Comparison of ENCODE assay signal across 8 cellular contexts in genomic region chr7:116316838-116317612, GRCh38.
DNase-seq lines count a peak whose midpoint lies in the region; ATAC-seq, FAIRE-seq and TF ChIP-seq lines count a peak whose summit lies in the region.

No MANE protein-coding gene starts in this region.

- peak overlapping the region; percentile 67 for H3K4me3 Mint-ChIP-seq in neural progenitor cell
- no peak overlapping the region for H3K4me3 Mint-ChIP-seq in CD4-positive, alpha-beta T cell

- H3F3A ChIP-seq in neural progenitor cell (ENCODE audit: low read depth): peaks cover 11% of the 10 kb centered on the region

- no peaks in the 10 kb centered on the region for H3K9me1 ChIP-seq in endothelial cell of umbilical vein (replicated peaks; ENCODE audit: control insufficient read depth, extremely low read depth, insufficient read depth, low read length)

- no peaks in the 10 kb centered on the region for H3K27me3 Mint-ChIP-seq in neural progenitor cell (ENCODE audit: insufficient read depth, low read depth)
- H3K27me3 Mint-ChIP-seq in CD4-positive, alpha-beta T cell: peaks cover 18% of the 10 kb centered on the region

- peak overlapping the region; percentile 90 for H3K4me2 ChIP-seq in endothelial cell of umbilical vein (ENCODE audit: insufficient read depth, low read length)
- peak overlapping the region; percentile 1 for H3K4me2 ChIP-seq in neural progenitor cell

- peak overlapping the region; percentile 97 for H3K27ac ChIP-seq in endothelial cell of umbilical vein (ENCODE audit: insufficient read depth, low read depth, low read length)
- H3K27ac ChIP-seq in neural progenitor cell: no peak overlapping the region
- H3K27ac ChIP-seq in CD4-positive, alpha-beta T cell (ENCODE audit: low read depth, low read length): no peak overlapping the region

- intact Hi-C loops in endothelial cell of umbilical vein (cut with micrococcal nuclease): loop anchor here (1.0 to 10.0 kb wide), 8 partner anchors 10 to 488 kb away; no protein-coding TSS in a partner anchor
- intact Hi-C loops in CD4-positive, alpha-beta T cell (cut with DNase I, micrococcal nuclease): loop anchor here in 1 of 2 experiments (5.0 kb wide), 1 partner anchor 50 kb away; no protein-coding TSS in a partner anchor

- POLR2A ChIA-PET in endothelial cell of umbilical vein (lab: Charles Lee): no interaction called here
- POLR2A ChIA-PET in CD4-positive, alpha-beta T cell (lab: Charles Lee): no interaction called here

- peak; percentile 15 for TF ChIP-seq POLR2A in endothelial cell of umbilical vein (IDR thresholded peaks at IDR 0.05; ENCODE audit: low read depth, low read length)

- ATAC-seq in GM18520 (IDR thresholded peaks at IDR 0.05; ENCODE audit: unreplicated experiment): peak; percentile 86
- ATAC-seq in CD4-positive, alpha-beta T cell (ENCODE audit: poor library complexity): no peak

- DNase-seq in HFF-Myc (ENCODE audit: extremely low read depth, low read depth): peak; percentile 87
- peak; percentile 15 for DNase-seq in NCI-H69 (lab: John Stamatoyannopoulos, UW)
- peak; percentile 99 for DNase-seq in endothelial cell of umbilical vein (ENCODE audit: low read depth, low spot score)
- peak; percentile 54 for DNase-seq in neural progenitor cell (ENCODE audit: low spot score)
- DNase-seq in urothelium cell line (ENCODE audit: low spot score): peak; percentile 73
- no peak for DNase-seq in GM19238 (ENCODE audit: insufficient read length, low spot score)
- no peak for DNase-seq in CD4-positive, alpha-beta T cell

- FAIRE-seq in endothelial cell of umbilical vein (lab: Jason Lieb, UNC): peak; percentile 95
- FAIRE-seq in urothelium cell line (lab: Jason Lieb, UNC): no peak

- H3K4me3 ChIP-seq in HFF-Myc (replicated peaks; ENCODE audit: low read depth, low read length) (peak overlapping the region; percentile 10; the same call in 1 of the 2 replicates), endothelial cell of umbilical vein (replicated peaks in 1 of 3; ENCODE audit: insufficient read depth in 1 of 3, low read depth in 1 of 3, low read length in 3 of 3) (peak overlapping the region in 2 of 3 experiments; percentile 12 to 57), neural progenitor cell (no peak overlapping the region)

- H2AFZ ChIP-seq in endothelial cell of umbilical vein (ENCODE audit: low read depth, low read length) (no peak overlapping the region), neural progenitor cell (replicated peaks) (no peak overlapping the region)

- H3K9me3 ChIP-seq in endothelial cell of umbilical vein (replicated peaks; ENCODE audit: control insufficient read depth, insufficient read depth, low read length): no peaks in the 10 kb centered on the region
- no peaks in the 10 kb centered on the region for H3K9me3 ChIP-seq in neural progenitor cell (ENCODE audit: low read depth)
- no peaks in the 10 kb centered on the region for H3K9me3 ChIP-seq in CD4-positive, alpha-beta T cell (ENCODE audit: control insufficient read depth, low read length)

- H3K36me3 ChIP-seq in endothelial cell of umbilical vein (ENCODE audit: control insufficient read depth in 2 of 2, extremely low read depth in 1 of 2, insufficient read depth in 2 of 2, low read length in 2 of 2) (peaks cover 0 to 10% of the 10 kb centered on the region in 2 experiments), neural progenitor cell (no peaks in the 10 kb centered on the region)

- H3K9ac ChIP-seq in endothelial cell of umbilical vein (replicated peaks; ENCODE audit: extremely low read depth, insufficient read depth, low read length): peak overlapping the region; percentile 88
- no peak overlapping the region for H3K9ac ChIP-seq in neural progenitor cell

- BruUV-seq in endothelial cell of umbilical vein (replicated peaks; lab: Mats Ljungman, UMichigan): TSS peak; percentile 68

- CTCF ChIA-PET in endothelial cell of umbilical vein (lab: Charles Lee): interaction anchor here (1.3 to 1.4 kb wide), 2 partner anchors 13 to 272 kb away, joined by 3 read pairs; no protein-coding TSS in a partner anchor
- CTCF ChIA-PET in CD4-positive, alpha-beta T cell (lab: Charles Lee): no interaction called here

- H4K20me1 ChIP-seq in endothelial cell of umbilical vein (replicated peaks; ENCODE audit: control insufficient read depth, extremely low read depth, insufficient read depth, low read length) (peaks cover 2% of the 10 kb centered on the region), neural progenitor cell (ENCODE audit: low read depth) (no peaks in the 10 kb centered on the region)

- H3K27me3 ChIP-seq in endothelial cell of umbilical vein (ENCODE audit: control insufficient read depth in 2 of 2, insufficient read depth in 2 of 2, low read length in 2 of 2) (no peaks in the 10 kb centered on the region), neural progenitor cell (no peaks in the 10 kb centered on the region)
- H3K27me3 ChIP-seq in CD4-positive, alpha-beta T cell (ENCODE audit: control insufficient read depth, insufficient read depth, low read length): no peaks in the 10 kb centered on the region

- H3K4me1 ChIP-seq in endothelial cell of umbilical vein (ENCODE audit: control insufficient read depth, extremely low read depth, insufficient read depth, low read length) (peaks cover 63% of the 10 kb centered on the region), neural progenitor cell (peaks cover 24% of the 10 kb centered on the region)

- peak overlapping the region; percentile 97 for H3K27ac Mint-ChIP-seq in neural progenitor cell
- H3K27ac Mint-ChIP-seq in CD4-positive, alpha-beta T cell: no peak overlapping the region

- no peaks in the 10 kb centered on the region for H3K9me3 Mint-ChIP-seq in neural progenitor cell
- no peaks in the 10 kb centered on the region for H3K9me3 Mint-ChIP-seq in CD4-positive, alpha-beta T cell

- TF ChIP-seq CTCF in HFF-Myc (IDR thresholded peaks at IDR 0.05; ENCODE audit: low read depth, low read length, missing control alignments) (no peak), endothelial cell of umbilical vein (IDR thresholded peaks at IDR 0.05; ENCODE audit: extremely low read depth in 1 of 2, insufficient read depth in 1 of 2, low read depth in 1 of 2, low read length in 2 of 2) (no peak), neural progenitor cell (IDR thresholded peaks at IDR 0.05) (no peak)
- TF ChIP-seq CTCF in CD4-positive, alpha-beta T cell (IDR thresholded peaks at IDR 0.05): no peak

- H3K36me3 Mint-ChIP-seq in neural progenitor cell: no peaks in the 10 kb centered on the region
- H3K36me3 Mint-ChIP-seq in CD4-positive, alpha-beta T cell (ENCODE audit: low read depth): no peaks in the 10 kb centered on the region

- H3K79me2 ChIP-seq in endothelial cell of umbilical vein (ENCODE audit: control insufficient read depth, insufficient read depth, low read length) (peaks cover 89% of the 10 kb centered on the region), neural progenitor cell (ENCODE audit: low read depth) (no peaks in the 10 kb centered on the region)

- peaks cover 25% of the 10 kb centered on the region for H3K4me1 Mint-ChIP-seq in neural progenitor cell
- no peaks in the 10 kb centered on the region for H3K4me1 Mint-ChIP-seq in CD4-positive, alpha-beta T cell (ENCODE audit: low read depth)

- dilution Hi-C loops in endothelial cell of umbilical vein (cut with MboI; ENCODE audit: extremely low pct_ligation_motif_present, low sequenced_read_pairs): no loop called here

TF ChIP-seq in endothelial cell of umbilical vein, 7 proteins besides CTCF, POLR2A, EP300 and RAD21:
- TF ChIP-seq FOS (IDR thresholded peaks at IDR 0.05; ENCODE audit: borderline replicate concordance, insufficient read depth, low read length): peak; percentile 99
- peak; percentile 89 for TF ChIP-seq POLR2AphosphoS5 (IDR thresholded peaks at IDR 0.05; ENCODE audit: insufficient read depth, low read depth, low read length)
- TF ChIP-seq EZH2 (IDR thresholded peaks at IDR 0.05; ENCODE audit: borderline replicate concordance, low read depth, low read length, severe bottlenecking): no peak
- TF ChIP-seq JUN (IDR thresholded peaks at IDR 0.05; ENCODE audit: borderline replicate concordance, insufficient read depth, insufficient read length, low read depth): peak; percentile 94
- TF ChIP-seq MAX (IDR thresholded peaks at IDR 0.05; ENCODE audit: insufficient read depth, insufficient read length): no peak
- TF ChIP-seq GATA2 (IDR thresholded peaks at IDR 0.05; ENCODE audit: insufficient read depth, insufficient read length, low read depth, low read length): peak; percentile 88
- peak; percentile 77 for TF ChIP-seq MYC (IDR thresholded peaks at IDR 0.05; ENCODE audit: low read depth, low read length)

Comparison
In these comparisons a context has a peak if more than half of its experiments do, and no peak if none do; other contexts are left out.
1. DNase-seq: peak in HFF-Myc (single experiment), NCI-H69 (single experiment), endothelial cell of umbilical vein (single experiment), neural progenitor cell (single experiment) and urothelium cell line (single experiment); none in GM19238 (single experiment) and CD4-positive, alpha-beta T cell (0 of 10).